ENCODE assay signal across 8 cellular contexts in the genomic region with DNA sequence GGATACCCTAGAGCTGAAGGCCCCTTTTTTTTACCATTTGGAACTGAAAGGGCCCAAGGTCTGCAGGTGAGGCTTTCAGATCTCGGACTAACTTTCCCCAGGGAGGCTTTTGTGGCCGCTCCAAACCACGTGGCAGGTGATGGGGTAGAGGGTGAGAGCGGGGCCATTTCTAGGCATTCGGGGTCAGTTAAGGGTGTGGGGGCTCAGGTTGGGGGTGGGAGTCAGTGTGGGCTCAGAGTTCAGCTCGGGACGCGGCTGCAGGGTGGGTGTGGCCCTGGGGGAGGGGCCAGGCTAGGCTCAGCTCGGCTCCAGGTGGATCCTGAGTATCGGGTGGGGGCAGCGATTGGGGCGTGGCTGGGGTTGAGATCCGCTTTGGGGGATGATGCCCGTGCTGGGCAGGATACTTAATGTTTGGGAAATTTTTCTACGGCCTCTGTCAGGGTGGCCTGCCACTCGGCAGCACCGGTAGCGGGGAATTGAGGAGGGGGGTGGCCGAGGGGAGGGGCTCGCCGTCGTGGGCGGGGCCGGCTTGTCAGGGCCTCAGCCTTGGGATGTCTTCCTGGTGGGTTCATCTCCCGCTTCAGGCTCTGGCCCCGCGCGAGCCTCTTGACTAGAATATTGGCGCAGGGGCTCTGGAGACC. TPM values are rescaled to one million over a fixed set of nuclear protein-coding genes. Genes with fewer than 3 reads are reported as not detected.
DNase-seq lines count a peak whose midpoint lies in the region; FAIRE-seq and TF ChIP-seq lines count a peak whose summit lies in the region.

No MANE protein-coding gene starts in this region.

- H3K9me3 ChIP-seq in DOHH2 (ENCODE audit: control insufficient read depth, insufficient read depth, low read length) (no peaks in the 10 kb centered on the region), mesenchymal stem cell (ENCODE audit: control insufficient read depth, low read length) (no peaks in the 10 kb centered on the region)

- H3K27ac ChIP-seq in DOHH2 (ENCODE audit: low read depth, low read length): peak overlapping the region; percentile 90
- peak overlapping the region; percentile 59 for H3K27ac ChIP-seq in brain microvascular endothelial cell
- no peak overlapping the region for H3K27ac ChIP-seq in mesenchymal stem cell (ENCODE audit: low read length, poor library complexity, severe bottlenecking)

- no peaks in the 10 kb centered on the region for H3K27me3 ChIP-seq in DOHH2 (ENCODE audit: control insufficient read depth, low read length)
- no peaks in the 10 kb centered on the region for H3K27me3 ChIP-seq in brain microvascular endothelial cell (replicated peaks)
- H3K27me3 ChIP-seq in mesenchymal stem cell (ENCODE audit: control insufficient read depth in 1 of 2, insufficient read depth in 1 of 2, low read length in 2 of 2): no peaks in the 10 kb centered on the region

- peak overlapping the region; percentile 25 to 49 for H3K18ac ChIP-seq in mesenchymal stem cell (ENCODE audit: low read depth in 1 of 2, low read length in 2 of 2)

- in situ Hi-C loops in brain microvascular endothelial cell (cut with HindIII; ENCODE audit: low pct_ligation_motif_present, low sequenced_read_pairs): no loop called here

- DNase-seq in LoVo (ENCODE audit: low spot score) (peak; percentile 12), brain microvascular endothelial cell (no peak), mesenchymal stem cell (no peak), urothelium cell line (ENCODE audit: low spot score) (peak; percentile 21), inferior parietal cortex (ENCODE audit: extremely low spot score) (no peak), kidney glomerular epithelial cell (lab: John Stamatoyannopoulos, UW) (no peak), NCI-H1092 treated with DMSO at 0.1 percent for 48 hours (lab: John Stamatoyannopoulos, UW) (no peak)

- no peak overlapping the region for H2BK5ac ChIP-seq in mesenchymal stem cell (ENCODE audit: low read depth, low read length, poor library complexity, severe bottlenecking)

- peak overlapping the region; percentile 19 for H4K8ac ChIP-seq in mesenchymal stem cell (ENCODE audit: low read length)

- peaks cover 12% of the 10 kb centered on the region for H3F3A ChIP-seq in DOHH2 (ENCODE audit: control insufficient read depth, insufficient read depth)

- H3K36me3 ChIP-seq in DOHH2 (ENCODE audit: control insufficient read depth, low read length): peaks cover 60% of the 10 kb centered on the region
- H3K36me3 ChIP-seq in brain microvascular endothelial cell (replicated peaks): no peaks in the 10 kb centered on the region
- peaks cover 0 to 5% of the 10 kb centered on the region in 2 experiments for H3K36me3 ChIP-seq in mesenchymal stem cell (ENCODE audit: control insufficient read depth in 1 of 2, insufficient read depth in 2 of 2, low read depth in 1 of 2, low read length in 2 of 2)

- TF ChIP-seq CTCF in DOHH2 (IDR thresholded peaks at IDR 0.05; ENCODE audit: low read depth, low read length, poor library complexity, severe bottlenecking): no peak
- no peak for TF ChIP-seq CTCF in brain microvascular endothelial cell (IDR thresholded peaks at IDR 0.05; ENCODE audit: low read depth, low read length, missing control alignments)

- no peak overlapping the region for H2AFZ ChIP-seq in mesenchymal stem cell (ENCODE audit: low read depth, low read length)

- WGBS in mesenchymal stem cell: 6% methylated on average over 29 of the region's 29 CpGs

- peaks cover 21% of the 10 kb centered on the region for H4K20me1 ChIP-seq in DOHH2 (ENCODE audit: control insufficient read depth, insufficient read depth, low read depth, low read length)

- H3K9ac ChIP-seq in mesenchymal stem cell (ENCODE audit: low read length): peak overlapping the region; percentile 85

- no peak overlapping the region for H2BK120ac ChIP-seq in mesenchymal stem cell (ENCODE audit: low read depth, low read length)

- peaks cover 80% of the 10 kb centered on the region for H3K79me2 ChIP-seq in DOHH2 (ENCODE audit: control insufficient read depth, low read length)

- H3K23ac ChIP-seq in mesenchymal stem cell (ENCODE audit: low read length in 2 of 2): peak overlapping the region in 1 of 2 experiments; percentile 61

- peak overlapping the region in 1 of 2 experiments; percentile 31 for H2BK12ac ChIP-seq in mesenchymal stem cell (ENCODE audit: low read length in 2 of 2)

- H3K9me2 ChIP-seq in DOHH2 (replicated peaks; ENCODE audit: control insufficient read depth, low read length): no peaks in the 10 kb centered on the region

- H2BK15ac ChIP-seq in mesenchymal stem cell (ENCODE audit: low read depth, poor library complexity, severe bottlenecking): no peak overlapping the region

- peak overlapping the region; percentile 94 for H3K4me3 ChIP-seq in DOHH2 (ENCODE audit: low read length)
- peak overlapping the region; percentile 70 for H3K4me3 ChIP-seq in brain microvascular endothelial cell (ENCODE audit: low read depth, low read length)
- H3K4me3 ChIP-seq in mesenchymal stem cell (ENCODE audit: insufficient read depth in 1 of 2, low read depth in 1 of 2, low read length in 2 of 2): peak overlapping the region; percentile 43 to 94

- H3K4me2 ChIP-seq in DOHH2 (ENCODE audit: low read length) (peak overlapping the region; percentile 96), mesenchymal stem cell (ENCODE audit: low read length, poor library complexity, severe bottlenecking) (peak overlapping the region; percentile 86)

- no peak overlapping the region for H2AK5ac ChIP-seq in mesenchymal stem cell (ENCODE audit: low read length, severe bottlenecking)

- H3K14ac ChIP-seq in mesenchymal stem cell (ENCODE audit: low read length in 2 of 2): no peak overlapping the region

- H3K4ac ChIP-seq in mesenchymal stem cell (ENCODE audit: low read depth in 1 of 2, low read length in 2 of 2): no peak overlapping the region

- peaks cover 69% of the 10 kb centered on the region for H3K4me1 ChIP-seq in DOHH2 (ENCODE audit: control insufficient read depth, low read length)
- H3K4me1 ChIP-seq in mesenchymal stem cell (ENCODE audit: control insufficient read depth, insufficient read depth, low read depth, low read length): peaks cover 20% of the 10 kb centered on the region

- no peak overlapping the region for H4K91ac ChIP-seq in mesenchymal stem cell (ENCODE audit: low read length)

- H3K79me1 ChIP-seq in mesenchymal stem cell (replicated peaks; ENCODE audit: low read length, poor library complexity, severe bottlenecking): peaks cover 27% of the 10 kb centered on the region

- no peak for FAIRE-seq in urothelium cell line (lab: Jason Lieb, UNC)

RNA-seq across cellular contexts. Expression of gene KLF13, which starts 2.5 kb away (rescaled TPM):
- 93.2 TPM for polyA plus RNA-seq in mesenchymal stem cell (2013, experiment 1 of 2)
- 91.8 TPM for polyA plus RNA-seq in mesenchymal stem cell (2013, experiment 2 of 2)

Comparison
In these comparisons a context has a peak if more than half of its experiments do, and no peak if none do; other contexts are left out.
1. DNase-seq: peak in LoVo (single experiment) and urothelium cell line (single experiment); none in brain microvascular endothelial cell (single experiment), mesenchymal stem cell (single experiment), inferior parietal cortex (single experiment), kidney glomerular epithelial cell (single experiment) and NCI-H1092 treated with DMSO at 0.1 percent for 48 hours (single experiment).
2. Peak in every context shown above with its lines, with median percentiles within 50 percentile points of each other: H3K4me3 ChIP-seq.